Comparison of ENCODE assay signal across 6 cellular contexts in genomic region chr2:27407798-27408491, GRCh38. TPM values are rescaled to one million over a fixed set of nuclear protein-coding genes. Genes with fewer than 3 reads are reported as not detected.
DNase-seq lines count a peak whose midpoint lies in the region; ATAC-seq and TF ChIP-seq lines count a peak whose summit lies in the region.

No MANE protein-coding gene starts in this region.

- H3K36me3 Mint-ChIP-seq in activated CD8-positive, alpha-beta memory T cell treated with anti-CD3 and anti-CD28 coated beads, Interleukin-2, amount 10 ng/mL, durations not matched to agents 7 days and 5 days, result peaks cover 22% of the 10 kb centered on the region
- peaks cover 61% of the 10 kb centered on the region for H3K36me3 Mint-ChIP-seq in stimulated activated effector memory CD8-positive, alpha-beta T cell treated with anti-CD3 and anti-CD28 coated beads, Interleukin-12 subunit alpha, Interleukin-12 subunit beta, amount 100 ng/mL, for 72 hours

- TF ChIP-seq CTCF in OCI-LY1 (IDR thresholded peaks at IDR 0.05; ENCODE audit: low read length) (peak; percentile 37; the same call in 1 of the 2 replicates), fibroblast of lung (conservative IDR thresholded peaks at IDR 0.05 in 1 of 2, IDR thresholded peaks at IDR 0.05 in 1 of 2; ENCODE audit: low read depth in 1 of 2, low read length in 2 of 2) (peak; percentile 63)

- ATAC-seq in activated CD8-positive, alpha-beta memory T cell treated with anti-CD3 and anti-CD28 coated beads, Interleukin-2, amount 10 ng/mL, durations not matched to agents 7 days and 5 days, result no peak
- ATAC-seq in stimulated activated effector memory CD8-positive, alpha-beta T cell treated with anti-CD3 and anti-CD28 coated beads, Interleukin-12 subunit alpha, Interleukin-12 subunit beta, amount 100 ng/mL, for 72 hours, result no peak
- no peak for ATAC-seq in GM19452 (IDR thresholded peaks at IDR 0.05; ENCODE audit: unreplicated experiment)

- H3K4me2 ChIP-seq in OCI-LY1 (ENCODE audit: low read length) (peak overlapping the region; percentile 89), fibroblast of lung (ENCODE audit: extremely low read depth, insufficient read depth, low read length) (peak overlapping the region; percentile 82)

- H3K4me1 ChIP-seq in OCI-LY1 (ENCODE audit: insufficient read depth, low read length, severe bottlenecking), result peaks cover 30% of the 10 kb centered on the region
- no peaks in the 10 kb centered on the region for H3K4me1 ChIP-seq in fibroblast of lung (ENCODE audit: control insufficient read depth, extremely low read depth, insufficient read depth, low read length)

- H3K79me2 ChIP-seq in OCI-LY1 (ENCODE audit: insufficient read depth, low read length), result peaks cover 63% of the 10 kb centered on the region
- H3K79me2 ChIP-seq in fibroblast of lung (ENCODE audit: control insufficient read depth, insufficient read depth, low read length), result peaks cover 58% of the 10 kb centered on the region

- H3K9me3 Mint-ChIP-seq in activated CD8-positive, alpha-beta memory T cell treated with anti-CD3 and anti-CD28 coated beads, Interleukin-2, amount 10 ng/mL, durations not matched to agents 7 days and 5 days (ENCODE audit: low read depth), result peaks cover 2% of the 10 kb centered on the region
- peaks cover 3% of the 10 kb centered on the region for H3K9me3 Mint-ChIP-seq in stimulated activated effector memory CD8-positive, alpha-beta T cell treated with anti-CD3 and anti-CD28 coated beads, Interleukin-12 subunit alpha, Interleukin-12 subunit beta, amount 100 ng/mL, for 72 hours

- H3K9ac ChIP-seq in OCI-LY1 (ENCODE audit: low read length) (peak overlapping the region; percentile 99), fibroblast of lung (ENCODE audit: insufficient read depth, low read length) (no peak overlapping the region)

- H3K27ac ChIP-seq in OCI-LY1 (ENCODE audit: low read depth, low read length, poor library complexity, severe bottlenecking) (no peak overlapping the region), fibroblast of lung (ENCODE audit: insufficient read depth, low read length) (no peak overlapping the region)

- peak overlapping the region; percentile 100 for H3K4me3 ChIP-seq in OCI-LY1 (ENCODE audit: low read depth, low read length, poor library complexity, severe bottlenecking)
- H3K4me3 ChIP-seq in fibroblast of lung (replicated peaks in 1 of 4; ENCODE audit: control extremely low read depth in 1 of 4, insufficient read depth in 1 of 4, low read depth in 3 of 4, low read length in 4 of 4), result peak overlapping the region; percentile 85 to 95 (median 88)

- no peak overlapping the region for H2AFZ ChIP-seq in OCI-LY1 (ENCODE audit: low read length)
- no peak overlapping the region for H2AFZ ChIP-seq in fibroblast of lung (ENCODE audit: low read length)

- no peaks in the 10 kb centered on the region for H3K27me3 ChIP-seq in OCI-LY1 (ENCODE audit: insufficient read depth, low read length)
- H3K27me3 ChIP-seq in fibroblast of lung (ENCODE audit: control insufficient read depth, insufficient read depth, low read length), result no peaks in the 10 kb centered on the region

- H3K36me3 ChIP-seq in OCI-LY1 (ENCODE audit: insufficient read depth, low read length) (peaks cover 41% of the 10 kb centered on the region), fibroblast of lung (ENCODE audit: control insufficient read depth, insufficient read depth, low read length) (no peaks in the 10 kb centered on the region)

- CTCF ChIA-PET in activated CD8-positive, alpha-beta memory T cell treated with anti-CD3 and anti-CD28 coated beads, Interleukin-2, amount 10 ng/mL, durations not matched to agents 7 days and 5 days (lab: Charles Lee), result interaction anchor here (1.0 to 4.2 kb wide), 3 partner anchors 20 to 275 kb away, joined by 6 to 32 read pairs (median 22); partner anchors contain the start of gene NRBP1

- H4K20me1 ChIP-seq in OCI-LY1 (ENCODE audit: insufficient read depth, low read length) (no peaks in the 10 kb centered on the region), fibroblast of lung (ENCODE audit: control insufficient read depth, extremely low read depth, insufficient read depth, low read length) (no peaks in the 10 kb centered on the region)

- H3K27me3 Mint-ChIP-seq in activated CD8-positive, alpha-beta memory T cell treated with anti-CD3 and anti-CD28 coated beads, Interleukin-2, amount 10 ng/mL, durations not matched to agents 7 days and 5 days, result peaks cover 4% of the 10 kb centered on the region

- H3K27ac Mint-ChIP-seq in activated CD8-positive, alpha-beta memory T cell treated with anti-CD3 and anti-CD28 coated beads, Interleukin-2, amount 10 ng/mL, durations not matched to agents 7 days and 5 days, result peak overlapping the region; percentile 82
- H3K27ac Mint-ChIP-seq in stimulated activated effector memory CD8-positive, alpha-beta T cell treated with anti-CD3 and anti-CD28 coated beads, Interleukin-12 subunit alpha, Interleukin-12 subunit beta, amount 100 ng/mL, for 72 hours, result peak overlapping the region; percentile 85

- H3F3A ChIP-seq in OCI-LY1 (ENCODE audit: insufficient read depth, low read length), result no peaks in the 10 kb centered on the region

- H3K4me3 Mint-ChIP-seq in activated CD8-positive, alpha-beta memory T cell treated with anti-CD3 and anti-CD28 coated beads, Interleukin-2, amount 10 ng/mL, durations not matched to agents 7 days and 5 days, result peak overlapping the region; percentile 79
- peak overlapping the region; percentile 73 for H3K4me3 Mint-ChIP-seq in stimulated activated effector memory CD8-positive, alpha-beta T cell treated with anti-CD3 and anti-CD28 coated beads, Interleukin-12 subunit alpha, Interleukin-12 subunit beta, amount 100 ng/mL, for 72 hours

- H3K9me3 ChIP-seq in OCI-LY1 (ENCODE audit: low read length) (no peaks in the 10 kb centered on the region), fibroblast of lung (ENCODE audit: control insufficient read depth, insufficient read depth, low read depth, low read length) (no peaks in the 10 kb centered on the region)

- H3K9me2 ChIP-seq in OCI-LY1 (ENCODE audit: low read depth, low read length), result no peaks in the 10 kb centered on the region

- no peak for DNase-seq in activated CD8-positive, alpha-beta memory T cell treated with anti-CD3 and anti-CD28 coated beads, Interleukin-2, amount 10 ng/mL, durations not matched to agents 7 days and 5 days
- DNase-seq in activated CD8-positive, alpha-beta memory T cell treated with anti-CD3 and anti-CD28 coated beads for 24 hours, result no peak
- peak; percentile 46 to 70 for DNase-seq in fibroblast of lung (ENCODE audit: low read depth in 2 of 2)
- DNase-seq in stimulated activated effector memory CD8-positive, alpha-beta T cell treated with anti-CD3 and anti-CD28 coated beads, Interleukin-12 subunit alpha, Interleukin-12 subunit beta, amount 100 ng/mL, for 72 hours (ENCODE audit: low spot score in 2 of 2), result no peak

- H3K4me1 Mint-ChIP-seq in activated CD8-positive, alpha-beta memory T cell treated with anti-CD3 and anti-CD28 coated beads, Interleukin-2, amount 10 ng/mL, durations not matched to agents 7 days and 5 days, result peaks cover 42% of the 10 kb centered on the region
- H3K4me1 Mint-ChIP-seq in stimulated activated effector memory CD8-positive, alpha-beta T cell treated with anti-CD3 and anti-CD28 coated beads, Interleukin-12 subunit alpha, Interleukin-12 subunit beta, amount 100 ng/mL, for 72 hours, result peaks cover 40% of the 10 kb centered on the region

RNA-seq across cellular contexts. Expression of gene PPM1G, which starts 1.4 kb away (rescaled TPM):
- 100 to 1,000 TPM; 136 to 159 TPM for total RNA-seq in activated CD8-positive, alpha-beta memory T cell treated with anti-CD3 and anti-CD28 coated beads, Interleukin-2, amount 10 ng/mL, durations not matched to agents 7 days and 5 days
- 63.4 and 67.0 TPM in 2 replicates for total RNA-seq in fibroblast of lung
- 54.7 and 85.4 TPM in 2 replicates for polyA plus RNA-seq in fibroblast of lung
- polyA plus RNA-seq in fibroblast of lung (2012), result 68.1 and 109 TPM in 2 replicates
- 37.9 and 63.0 TPM in 2 replicates for polyA minus RNA-seq in fibroblast of lung (ENCODE audit: low replicate concordance)

RNA-seq across cellular contexts. Expression of gene NRBP1, which starts 20.5 kb away (rescaled TPM):
- 100 to 1,000 TPM in 1 of 2 experiments, 10 to 100 TPM in 1; 88.5 to 103 TPM for total RNA-seq in activated CD8-positive, alpha-beta memory T cell treated with anti-CD3 and anti-CD28 coated beads, Interleukin-2, amount 10 ng/mL, durations not matched to agents 7 days and 5 days
- total RNA-seq in fibroblast of lung, result 68.1 and 77.5 TPM in 2 replicates
- 169 and 192 TPM in 2 replicates for polyA plus RNA-seq in fibroblast of lung
- polyA plus RNA-seq in fibroblast of lung (2012), result 108 and 112 TPM in 2 replicates
- 210 and 221 TPM in 2 replicates for polyA minus RNA-seq in fibroblast of lung (ENCODE audit: low replicate concordance)

RNA-seq across cellular contexts. Expression of gene ZNF513, which starts 27.4 kb away (rescaled TPM):
- total RNA-seq in activated CD8-positive, alpha-beta memory T cell treated with anti-CD3 and anti-CD28 coated beads, Interleukin-2, amount 10 ng/mL, durations not matched to agents 7 days and 5 days, result 10 to 100 TPM; 12.7 to 15.4 TPM
- total RNA-seq in fibroblast of lung, result 7.7 and 8.4 TPM in 2 replicates
- polyA plus RNA-seq in fibroblast of lung, result 7.0 and 7.4 TPM in 2 replicates
- 10.0 and 10.7 TPM in 2 replicates for polyA plus RNA-seq in fibroblast of lung (2012)
- 5.7 and 13.4 TPM in 2 replicates for polyA minus RNA-seq in fibroblast of lung (ENCODE audit: low replicate concordance)

RNA-seq across cellular contexts. Expression of gene KRTCAP3, which starts 34.2 kb away (rescaled TPM):
- total RNA-seq in activated CD8-positive, alpha-beta memory T cell treated with anti-CD3 and anti-CD28 coated beads, Interleukin-2, amount 10 ng/mL, durations not matched to agents 7 days and 5 days, result 1 to 10 TPM; 4.5 to 6.4 TPM
- total RNA-seq in fibroblast of lung, result 0.33 TPM in 1 of 2 replicates, not detected in the other
- polyA plus RNA-seq in fibroblast of lung, result 0.12 and 0.22 TPM in 2 replicates
- polyA plus RNA-seq in fibroblast of lung (2012), result 0.44 and 0.45 TPM in 2 replicates
- not detected in 2 replicates for polyA minus RNA-seq in fibroblast of lung (ENCODE audit: low replicate concordance)

RNA-seq across cellular contexts. Expression of gene SNX17, which starts 37.5 kb away (rescaled TPM):
- total RNA-seq in activated CD8-positive, alpha-beta memory T cell treated with anti-CD3 and anti-CD28 coated beads, Interleukin-2, amount 10 ng/mL, durations not matched to agents 7 days and 5 days, result 100 to 1,000 TPM; 101 to 125 TPM
- total RNA-seq in fibroblast of lung, result 152 and 155 TPM in 2 replicates
- polyA plus RNA-seq in fibroblast of lung, result 118 and 134 TPM in 2 replicates
- polyA plus RNA-seq in fibroblast of lung (2012), result 121 and 147 TPM in 2 replicates
- 150 and 151 TPM in 2 replicates for polyA minus RNA-seq in fibroblast of lung (ENCODE audit: low replicate concordance)

Comparison
In these comparisons a context has a peak if more than half of its experiments do, and no peak if none do; other contexts are left out.
1. DNase-seq: peak in fibroblast of lung (2 of 2); none in activated CD8-positive, alpha-beta memory T cell treated with anti-CD3 and anti-CD28 coated beads, Interleukin-2, amount 10 ng/mL, durations not matched to agents 7 days and 5 days (single experiment), activated CD8-positive, alpha-beta memory T cell treated with anti-CD3 and anti-CD28 coated beads for 24 hours (single experiment) and stimulated activated effector memory CD8-positive, alpha-beta T cell treated with anti-CD3 and anti-CD28 coated beads, Interleukin-12 subunit alpha, Interleukin-12 subunit beta, amount 100 ng/mL, for 72 hours (0 of 2).